Comparison of ENCODE assay signal across 8 cellular contexts in the genomic region with DNA sequence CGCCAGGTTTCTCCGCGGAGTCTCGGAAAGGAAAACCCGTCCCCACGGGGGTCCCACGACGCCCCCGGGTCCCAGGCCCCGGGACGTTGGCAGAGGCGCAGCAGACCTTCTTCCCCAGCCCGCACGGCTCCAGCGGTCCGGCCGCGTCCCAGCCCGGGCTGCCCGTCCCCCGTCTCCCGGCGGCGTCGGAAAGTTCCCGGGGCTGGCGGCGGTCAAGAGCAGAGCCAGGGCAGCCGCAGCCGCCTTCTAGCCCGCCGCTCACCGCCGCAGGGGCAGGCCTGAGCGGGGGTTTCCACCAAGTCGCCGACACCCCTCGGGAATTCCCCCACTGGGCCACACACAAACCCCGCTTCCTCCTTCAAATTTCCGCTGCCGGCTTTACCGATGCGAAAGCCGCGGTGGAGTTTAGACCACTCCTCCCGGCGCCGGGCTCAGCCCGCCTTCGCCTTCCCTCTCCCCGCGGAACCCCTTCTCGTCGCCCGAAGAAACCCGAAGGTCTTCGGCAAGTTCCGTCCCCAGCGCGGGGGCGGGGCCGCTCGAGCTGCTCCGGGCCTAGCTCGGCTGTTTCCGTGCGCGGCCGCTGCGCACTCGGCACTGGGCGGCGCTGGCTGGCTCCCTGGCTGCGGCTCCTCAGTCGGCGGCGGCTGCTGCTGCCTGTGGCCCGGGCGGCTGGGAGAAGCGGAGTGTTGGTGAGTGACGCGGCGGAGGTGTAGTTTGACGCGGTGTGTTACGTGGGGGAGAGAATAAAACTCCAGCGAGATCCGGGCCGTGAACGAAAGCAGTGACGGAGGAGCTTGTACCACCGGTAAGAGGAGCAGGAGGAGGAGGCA. TPM values are rescaled to one million over a fixed set of nuclear protein-coding genes. Genes with fewer than 3 reads are reported as not detected.
DNase-seq lines count a peak whose midpoint lies in the region; ATAC-seq lines count a peak whose summit lies in the region.

A gene (plus strand): TSS at position 633 of the 830 bp plus-strand sequence. CDS start 25,674 bp downstream, outside the sequence.

- peak within 1 kb of the TSS; percentile 97 for H3K27ac ChIP-seq in BLaER1

- H3K4me1 ChIP-seq in BLaER1 = peaks cover 49% of the 10 kb centered on the region

- peaks cover 41% of the 10 kb centered on the region for H4K20me1 ChIP-seq in BLaER1

- peaks cover 3% of the 10 kb centered on the region for H3K27me3 Mint-ChIP-seq in activated CD4-positive, alpha-beta T cell treated with anti-CD3 and anti-CD28 coated beads, Interleukin-2, amount 10 ng/mL, durations not matched to agents 7 days and 5 days

- ATAC-seq in GM19328 (IDR thresholded peaks at IDR 0.05; ENCODE audit: unreplicated experiment) (peak; percentile 85), HG03520 (IDR thresholded peaks at IDR 0.05; ENCODE audit: unreplicated experiment) (peak; percentile 87), left lobe of liver (peak; percentile 93)

- peak within 1 kb of the TSS; percentile 87 for H3K4me3 ChIP-seq in BLaER1

- peaks cover 20% of the 10 kb centered on the region for H3K36me3 Mint-ChIP-seq in activated CD4-positive, alpha-beta T cell treated with anti-CD3 and anti-CD28 coated beads, Interleukin-2, amount 10 ng/mL, durations not matched to agents 7 days and 5 days (ENCODE audit: low read depth)

- H3K4me3 Mint-ChIP-seq in activated CD4-positive, alpha-beta T cell treated with anti-CD3 and anti-CD28 coated beads, Interleukin-2, amount 10 ng/mL, durations not matched to agents 7 days and 5 days = peak within 1 kb of the TSS; percentile 96

- H3K27ac Mint-ChIP-seq in activated CD4-positive, alpha-beta T cell treated with anti-CD3 and anti-CD28 coated beads, Interleukin-2, amount 10 ng/mL, durations not matched to agents 7 days and 5 days = peak within 1 kb of the TSS; percentile 100

- H3K9me3 ChIP-seq in BLaER1 = no peaks in the 10 kb centered on the region

- CTCF ChIA-PET in activated CD4-positive, alpha-beta T cell treated with anti-CD3 and anti-CD28 coated beads, Interleukin-2, amount 10 ng/mL, durations not matched to agents 7 days and 5 days (lab: Charles Lee) = interaction anchor here (1.0 to 1.6 kb wide), 3 partner anchors 10 to 762 kb away, joined by 4 read pairs; no protein-coding TSS in a partner anchor

- H3K27me3 ChIP-seq in BLaER1 = no peaks in the 10 kb centered on the region

- H3K9ac ChIP-seq in BLaER1 = peak within 1 kb of the TSS; percentile 97

- H3K9me3 Mint-ChIP-seq in activated CD4-positive, alpha-beta T cell treated with anti-CD3 and anti-CD28 coated beads, Interleukin-2, amount 10 ng/mL, durations not matched to agents 7 days and 5 days = no peaks in the 10 kb centered on the region

- POLR2A ChIA-PET in activated CD4-positive, alpha-beta T cell treated with anti-CD3 and anti-CD28 coated beads, Interleukin-2, amount 10 ng/mL, durations not matched to agents 7 days and 5 days (lab: Charles Lee) = interaction anchor here (0.7 to 1.0 kb wide), 4 partner anchors 23 to 544 kb away, joined by 3 to 12 read pairs (median 4); a partner anchor contains a TSS

- peak within 1 kb of the TSS; percentile 97 for H3K4me2 ChIP-seq in BLaER1

- H3K36me3 ChIP-seq in BLaER1 = peaks cover 4% of the 10 kb centered on the region; the same call in 1 of the 2 replicates

- peaks cover 61% of the 10 kb centered on the region for H3K4me1 Mint-ChIP-seq in activated CD4-positive, alpha-beta T cell treated with anti-CD3 and anti-CD28 coated beads, Interleukin-2, amount 10 ng/mL, durations not matched to agents 7 days and 5 days

- peak; percentile 93 for DNase-seq in NCI-H69 (lab: John Stamatoyannopoulos, UW)
- peak; percentile 99 for DNase-seq in activated CD4-positive, alpha-beta T cell treated with anti-CD3 and anti-CD28 coated beads, Interleukin-2, amount 10 ng/mL, durations not matched to agents 7 days and 5 days
- peak; percentile 96 for DNase-seq in cortex of kidney (lab: John Stamatoyannopoulos, UW)
- DNase-seq in left lobe of liver (ENCODE audit: low spot score) = peak; percentile 99
- DNase-seq in stimulated activated CD4-positive, alpha-beta T cell treated with anti-CD3 and anti-CD28 coated beads, Interleukin-2, amount 100 ng/mL, for 4 hours (ENCODE audit: low read depth) = peak; percentile 99

RNA-seq across cellular contexts. Expression of the gene that starts here (rescaled TPM):
- 100 to 1,000 TPM in 1 of 2 experiments, 10 to 100 TPM in 1; 92.5 to 118 TPM for total RNA-seq in activated CD4-positive, alpha-beta T cell treated with anti-CD3 and anti-CD28 coated beads, Interleukin-2, amount 10 ng/mL, durations not matched to agents 7 days and 5 days
- total RNA-seq in left lobe of liver = 15.1 TPM

Comparison
In these comparisons a context has a peak if more than half of its experiments do, and no peak if none do; other contexts are left out.
1. Peak in every context shown above with its lines: DNase-seq, ATAC-seq, H3K4me3 ChIP-seq and H3K27ac ChIP-seq.